In genomic region chr18:76461692-76462325, GRCh38 we compare ENCODE assay signal across 17 cellular contexts.
"Had no signal": no experiment of that assay in that cellular context is flagged by ENCODE, and none has a peak within 500 bp of the region (broad histone marks: within the 10 kb centered on the region; RNA-seq: fewer than 3 reads in every experiment).

No MANE protein-coding gene starts in this region.

- H3K9ac ChIP-seq: SK-N-SH had no signal

- H3K9me3 ChIP-seq: adrenal gland, colonic mucosa, esophagus squamous epithelium, lower lobe of right lung, SK-N-SH, upper lobe of left lung had no signal

- H3K36me3 Mint-ChIP-seq: activated CD4-positive, alpha-beta memory T cell treated with anti-CD3 and anti-CD28 coated beads for 36 hours had no signal

- H3K36me3 ChIP-seq: adrenal gland, colonic mucosa, lower lobe of right lung had no signal

- H3K4me3 ChIP-seq: adrenal gland, colonic mucosa, esophagus squamous epithelium, lower lobe of right lung, smooth muscle cell, upper lobe of left lung had no signal

- H3K4me2 ChIP-seq: SK-N-SH, smooth muscle cell had no signal

- H3K4me1 ChIP-seq: colonic mucosa had no signal

- H3K27ac ChIP-seq: colonic mucosa, lower lobe of right lung, upper lobe of left lung, VCaP had no signal

- H3K9me3 Mint-ChIP-seq: activated CD4-positive, alpha-beta memory T cell treated with anti-CD3 and anti-CD28 coated beads for 36 hours; activated naive CD4-positive, alpha-beta T cell treated with anti-CD3 and anti-CD28 coated beads, Interleukin-2, amount 50 U/mL, for 24 hours; activated T-cell treated with anti-CD3 and anti-CD28 coated beads, Interleukin-2, amount 50 U/mL, for 4 hours; naive B cell; stimulated activated naive CD8-positive, alpha-beta T cell treated with anti-CD3 and anti-CD28 coated beads, Interleukin-15, Interleukin-2, amounts not matched to agents 100 ng/mL and 50 ng/mL, for 24 hours; T-cell had no signal

- H3K4me3 Mint-ChIP-seq: activated CD4-positive, alpha-beta memory T cell treated with anti-CD3 and anti-CD28 coated beads for 36 hours; activated naive CD4-positive, alpha-beta T cell treated with anti-CD3 and anti-CD28 coated beads, Interleukin-2, amount 50 U/mL, for 24 hours; activated T-cell treated with anti-CD3 and anti-CD28 coated beads, Interleukin-2, amount 50 U/mL, for 4 hours; naive B cell; stimulated activated naive CD8-positive, alpha-beta T cell treated with anti-CD3 and anti-CD28 coated beads, Interleukin-15, Interleukin-2, amounts not matched to agents 100 ng/mL and 50 ng/mL, for 24 hours; T-cell had no signal

- H3K27me3 Mint-ChIP-seq: activated CD4-positive, alpha-beta memory T cell treated with anti-CD3 and anti-CD28 coated beads for 36 hours; activated naive CD4-positive, alpha-beta T cell treated with anti-CD3 and anti-CD28 coated beads, Interleukin-2, amount 50 U/mL, for 24 hours; naive B cell; stimulated activated naive CD8-positive, alpha-beta T cell treated with anti-CD3 and anti-CD28 coated beads, Interleukin-15, Interleukin-2, amounts not matched to agents 100 ng/mL and 50 ng/mL, for 24 hours; T-cell had no signal

- H3K27me3 ChIP-seq: adrenal gland, colonic mucosa, esophagus squamous epithelium, upper lobe of left lung had no signal

- H3K27ac Mint-ChIP-seq: activated CD4-positive, alpha-beta memory T cell treated with anti-CD3 and anti-CD28 coated beads for 36 hours; activated naive CD4-positive, alpha-beta T cell treated with anti-CD3 and anti-CD28 coated beads, Interleukin-2, amount 50 U/mL, for 24 hours; stimulated activated naive CD8-positive, alpha-beta T cell treated with anti-CD3 and anti-CD28 coated beads, Interleukin-15, Interleukin-2, amounts not matched to agents 100 ng/mL and 50 ng/mL, for 24 hours; T-cell had no signal

- ATAC-seq: activated T-cell treated with anti-CD3 and anti-CD28 coated beads, Interleukin-2, amount 50 U/mL, for 4 hours; lower lobe of right lung; T-cell had no signal

- DNase-seq: activated CD4-positive, alpha-beta memory T cell treated with anti-CD3 and anti-CD28 coated beads for 36 hours; activated effector memory CD4-positive, alpha-beta T cell treated with Interleukin-2 at 50 U/mL for 16 hours; activated T-cell treated with anti-CD3 and anti-CD28 coated beads, Interleukin-2, amount 50 U/mL, for 4 hours; colonic mucosa; effector CD4-positive, alpha-beta T cell; esophagus squamous epithelium; lower lobe of right lung; naive B cell; SK-N-SH; stimulated activated CD4-positive, alpha-beta T cell treated with anti-CD3 and anti-CD28 coated beads, Interleukin-4, amount 100 ng/mL, for 4 hours; T-cell had no signal
